8 cellular contexts compared by ENCODE assay signal in the genomic region with DNA sequence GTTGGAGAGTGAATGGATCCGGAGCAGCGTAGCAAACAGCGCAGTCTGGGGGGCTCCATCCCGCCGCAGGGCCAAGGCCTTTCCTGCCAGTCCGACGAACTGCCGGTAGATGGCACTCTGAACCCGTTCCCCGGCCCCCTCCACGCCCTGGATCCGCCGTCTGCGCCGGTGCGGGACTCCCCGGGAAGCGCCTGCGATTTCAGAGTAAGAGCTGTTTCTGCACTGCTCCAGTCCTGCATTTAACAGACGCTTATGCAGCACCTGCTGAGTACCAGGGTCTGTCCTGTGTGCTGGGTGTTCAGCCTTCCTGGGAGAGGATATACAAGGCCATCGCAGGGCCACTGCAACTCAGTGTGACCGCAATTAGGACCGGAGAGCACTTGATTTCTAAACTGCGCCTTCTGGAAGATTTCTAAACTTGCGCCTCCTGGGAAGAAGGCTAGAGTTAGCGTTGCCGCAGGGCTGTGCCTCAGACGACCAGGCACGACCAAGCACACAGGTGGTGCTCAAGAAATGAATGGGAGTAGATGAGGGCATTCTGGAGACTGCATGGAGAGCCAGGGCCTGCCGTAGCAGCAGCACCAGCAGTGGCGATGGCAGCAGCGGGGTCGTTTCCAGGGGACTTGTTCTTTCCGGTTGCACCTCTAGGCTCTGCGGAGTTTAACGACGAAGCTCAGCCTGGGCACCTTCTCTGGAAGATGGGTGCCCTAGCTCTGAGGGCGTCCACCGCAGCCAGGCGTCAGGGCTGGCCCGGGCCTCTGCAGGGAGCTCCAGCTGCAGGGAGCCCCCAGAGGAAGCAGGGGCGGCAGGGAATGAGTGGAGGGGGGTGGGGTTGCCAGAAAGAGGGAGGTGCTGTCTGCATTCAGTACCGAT. TPM values are rescaled to one million over a fixed set of nuclear protein-coding genes. Genes with fewer than 3 reads are reported as not detected.
DNase-seq lines count a peak whose midpoint lies in the region; ATAC-seq and TF ChIP-seq lines count a peak whose summit lies in the region.

No MANE protein-coding gene starts in this region.

- TF ChIP-seq POLR2A in gastroesophageal sphincter (IDR thresholded peaks at IDR 0.05), result no peak

- peak overlapping the region; percentile 42 for H3K4me3 Mint-ChIP-seq in osteocyte (ENCODE audit: unreplicated experiment)

- H3K27ac ChIP-seq in SJCRH30, result no peak overlapping the region
- H3K27ac ChIP-seq in gastroesophageal sphincter, result no peak overlapping the region
- H3K27ac ChIP-seq in thoracic aorta, result no peak overlapping the region

- H3K36me3 Mint-ChIP-seq in osteocyte (ENCODE audit: unreplicated experiment), result no peaks in the 10 kb centered on the region

- CTCF ChIA-PET in BJ (lab: Yijun Ruan, JAX), result interaction anchor here (0.5 to 26.3 kb wide), 30 partner anchors 10 to 364 kb away, joined by 3 to 1147 read pairs (median 4); partner anchors contain the start of genes CXCL14 and DCANP1

- H3K27me3 ChIP-seq in BJ (ENCODE audit: control insufficient read depth, insufficient read depth, low read length), result peaks cover 5% of the 10 kb centered on the region
- peaks cover 29% of the 10 kb centered on the region for H3K27me3 ChIP-seq in SJCRH30
- peaks cover 82% of the 10 kb centered on the region for H3K27me3 ChIP-seq in gastroesophageal sphincter
- H3K27me3 ChIP-seq in thoracic aorta (replicated peaks; ENCODE audit: insufficient read depth), result no peaks in the 10 kb centered on the region

- H3K36me3 ChIP-seq in BJ (ENCODE audit: control insufficient read depth, insufficient read depth, low read length), result no peaks in the 10 kb centered on the region
- H3K36me3 ChIP-seq in SJCRH30, result no peaks in the 10 kb centered on the region
- no peaks in the 10 kb centered on the region for H3K36me3 ChIP-seq in gastroesophageal sphincter
- H3K36me3 ChIP-seq in thoracic aorta, result no peaks in the 10 kb centered on the region

- H3K4me1 ChIP-seq in SJCRH30 (no peaks in the 10 kb centered on the region), gastroesophageal sphincter (peaks cover 0 to 12% (median 6%) of the 10 kb centered on the region in 3 donors), thoracic aorta (ENCODE audit: control insufficient read depth in 1 of 2, low read depth in 2 of 2) (peaks cover 3 to 5% of the 10 kb centered on the region in 2 donors)

- H3K27ac Mint-ChIP-seq in osteocyte (ENCODE audit: unreplicated experiment), result no peak overlapping the region

- WGBS in gastroesophageal sphincter (ENCODE audit: low coverage in 1 of 2), 2 donors, result 6% methylated on average over 8 to 10 of the region's 43 CpGs

- ATAC-seq in GM19395 (IDR thresholded peaks at IDR 0.05; ENCODE audit: unreplicated experiment), result peak; percentile 81
- ATAC-seq in gastroesophageal sphincter, result peak; percentile 84
- ATAC-seq in thoracic aorta (ENCODE audit: insufficient number of reproducible peaks, low FRiP score, low read depth), result no peak

- H3K4me1 Mint-ChIP-seq in osteocyte (ENCODE audit: unreplicated experiment), result peaks cover 6% of the 10 kb centered on the region

- in situ Hi-C loops in KBM-7 (cut with MboI; ENCODE audit: low pct_unique_long_range_greater_than_20kb, low sequenced_read_pairs), result loop anchor here (10.0 kb wide), 2 partner anchors 88 to 368 kb away; partner anchors contain the start of gene SLC25A48

- DNase-seq in BJ (ENCODE audit: low read depth) (no peak), KBM-7 (peak; percentile 82), SJCRH30 (peak; percentile 58 to 72), osteocyte (ENCODE audit: extremely low spot score, unreplicated experiment) (peak; percentile 92), thoracic aorta (ENCODE audit: low spot score) (no peak)
- DNase-seq in activated gamma-delta T cell treated with anti-CD3 and anti-CD28 coated beads, Interleukin-2, amount 50 U/mL, for 16 hours (ENCODE audit: low read depth), result peak; percentile 39

- TF ChIP-seq EP300 in gastroesophageal sphincter (IDR thresholded peaks at IDR 0.05), result no peak

- H3K9me3 Mint-ChIP-seq in osteocyte (ENCODE audit: unreplicated experiment), result no peaks in the 10 kb centered on the region

- H3K27me3 Mint-ChIP-seq in osteocyte (ENCODE audit: unreplicated experiment), result peaks cover 72% of the 10 kb centered on the region

- TF ChIP-seq CTCF in BJ (IDR thresholded peaks at IDR 0.05; ENCODE audit: insufficient read depth, low read depth, low read length) (peak; percentile 95), gastroesophageal sphincter (IDR thresholded peaks at IDR 0.05) (peak; percentile 62 to 95 (median 74)), osteocyte (IDR thresholded peaks at IDR 0.05) (peak; percentile 94), thoracic aorta (IDR thresholded peaks at IDR 0.05) (peak; percentile 83)

- H3K9me3 ChIP-seq in SJCRH30 (replicated peaks) (no peaks in the 10 kb centered on the region), gastroesophageal sphincter (no peaks in the 10 kb centered on the region), thoracic aorta (no peaks in the 10 kb centered on the region)

- H3K4me3 ChIP-seq in BJ (ENCODE audit: low read depth, low read length) (no peak overlapping the region), SJCRH30 (no peak overlapping the region), gastroesophageal sphincter (peak overlapping the region in 1 of 2 donors; percentile 37), thoracic aorta (peak overlapping the region; percentile 65)

- POLR2A ChIA-PET in BJ (lab: Charles Lee), result interaction anchor here (0.6 to 1.6 kb wide), 2 partner anchors 66 to 85 kb away, joined by 4 read pairs; no protein-coding TSS in a partner anchor

RNA-seq across cellular contexts. Expression of gene TIFAB, which starts 14.3 kb away (rescaled TPM):
- not detected in 2 replicates for polyA plus RNA-seq in BJ (2011; rRNA removed)
- not detected in 2 replicates for polyA minus RNA-seq in BJ (2011; rRNA and poly(A)+ RNA removed)
- not detected in 2 replicates for total RNA-seq in SJCRH30 (2014; rRNA removed; shearing (Covaris generic))
- total RNA-seq in gastroesophageal sphincter, result not detected
- not detected in 2 replicates for total RNA-seq in osteocyte
- not detected for total RNA-seq in thoracic aorta

RNA-seq across cellular contexts. Expression of gene DCANP1, which starts 19.3 kb away (rescaled TPM):
- not detected in 2 replicates for polyA plus RNA-seq in BJ (2011; rRNA removed)
- not detected in 2 replicates for polyA minus RNA-seq in BJ (2011; rRNA and poly(A)+ RNA removed)
- not detected in 2 replicates for total RNA-seq in SJCRH30 (2014; rRNA removed; shearing (Covaris generic))
- total RNA-seq in gastroesophageal sphincter (not detected), osteocyte (not detected in 2 replicates), thoracic aorta (not detected)

Comparison
In these comparisons a context has a peak if more than half of its experiments do, and no peak if none do; other contexts are left out.
1. DNase-seq: peak in KBM-7 (single experiment), SJCRH30 (2 of 2), activated gamma-delta T cell treated with anti-CD3 and anti-CD28 coated beads, Interleukin-2, amount 50 U/mL, for 16 hours (single experiment) and osteocyte (single experiment); none in BJ (single experiment) and thoracic aorta (single experiment).
2. Peak in every context shown above with its lines, with median percentiles within 50 percentile points of each other: CTCF ChIP-seq.